Comparison of ENCODE assay signal across 8 cellular contexts in genomic region chr6:37137201-37137880, GRCh38. TPM values are rescaled to one million over a fixed set of nuclear protein-coding genes. Genes with fewer than 3 reads are reported as not detected.
DNase-seq lines count a peak whose midpoint lies in the region; ATAC-seq and TF ChIP-seq lines count a peak whose summit lies in the region.
"Had no signal": no experiment of that assay in that cellular context is flagged by ENCODE, and none has a peak within 500 bp of the region (broad histone marks: within the 10 kb centered on the region; RNA-seq: fewer than 3 reads in every experiment).

No MANE protein-coding gene starts in this region.

- CTCF ChIA-PET in T-cell (lab: Charles Lee) = no interaction called here

- H3K9me3 ChIP-seq in ectodermal cell (ENCODE audit: control insufficient read depth, low read length) (no peaks in the 10 kb centered on the region), mucosa of descending colon (no peaks in the 10 kb centered on the region), upper lobe of left lung (no peaks in the 10 kb centered on the region)

- intact Hi-C loops in mucosa of descending colon (cut with DNase I, micrococcal nuclease) = no loop called here

- TF ChIP-seq EP300 in upper lobe of left lung (IDR thresholded peaks at IDR 0.05) = no peak

- H3K4me3 ChIP-seq in H7 (ENCODE audit: insufficient read depth, low read depth, low read length) (peak overlapping the region; percentile 73), ectodermal cell (ENCODE audit: insufficient read depth, low read depth, low read length) (peak overlapping the region; percentile 24), mucosa of descending colon (no peak overlapping the region), upper lobe of left lung (no peak overlapping the region)

- POLR2A ChIA-PET in T-cell (lab: Charles Lee) = no interaction called here

- TF ChIP-seq CTCF in mucosa of descending colon (IDR thresholded peaks at IDR 0.05) (no peak), upper lobe of left lung (IDR thresholded peaks at IDR 0.05) (no peak)

- no peaks in the 10 kb centered on the region for H3K9me3 Mint-ChIP-seq in T-cell
- H3K9me3 Mint-ChIP-seq: activated naive CD8-positive, alpha-beta T cell treated with anti-CD3 and anti-CD28 coated beads, Interleukin-2, amount 10 ng/mL, durations not matched to agents 7 days and 5 days had no signal

- H3K36me3 ChIP-seq in H7 (replicated peaks; ENCODE audit: control insufficient read depth, insufficient read depth, low read length) (no peaks in the 10 kb centered on the region; the same call in 1 of the 2 replicates), ectodermal cell (ENCODE audit: control insufficient read depth, insufficient read depth, low read length) (no peaks in the 10 kb centered on the region), mucosa of descending colon (ENCODE audit: low read depth) (no peaks in the 10 kb centered on the region), upper lobe of left lung (no peaks in the 10 kb centered on the region)

- H3K4me1 ChIP-seq in ectodermal cell (ENCODE audit: control insufficient read depth, insufficient read depth, low read length) (peaks cover 22% of the 10 kb centered on the region), mucosa of descending colon (ENCODE audit: low read depth) (peaks cover 27% of the 10 kb centered on the region), upper lobe of left lung (peaks cover 24 to 41% (median 31%) of the 10 kb centered on the region in 4 donors)

- H3K4me1 Mint-ChIP-seq in T-cell = peaks cover 8 to 47% (median 29%) of the 10 kb centered on the region in 3 donors

- ATAC-seq in T-cell (replicated peaks in 1 of 4) (peak in 2 of 4 experiments; percentile 21 to 62), mucosa of descending colon (peak; percentile 8), upper lobe of left lung (ENCODE audit: low FRiP score in 2 of 2) (peak; percentile 37 to 86)

- H3K36me3 Mint-ChIP-seq in T-cell = no peaks in the 10 kb centered on the region
- H3K36me3 Mint-ChIP-seq: activated naive CD8-positive, alpha-beta T cell treated with anti-CD3 and anti-CD28 coated beads, Interleukin-2, amount 10 ng/mL, durations not matched to agents 7 days and 5 days had no signal

- DNase-seq in H7 = peak; percentile 86
- peak in 13 of 34 experiments; percentile 0 to 37 (median 19) for DNase-seq in T-cell
- DNase-seq in mucosa of descending colon = no peak
- DNase-seq in upper lobe of left lung = no peak
- no peak for DNase-seq in globus pallidus (ENCODE audit: low spot score)
- DNase-seq in occipital lobe (lab: John Stamatoyannopoulos, UW) = no peak
- DNase-seq: activated naive CD8-positive, alpha-beta T cell treated with anti-CD3 and anti-CD28 coated beads, Interleukin-2, amount 10 ng/mL, durations not matched to agents 7 days and 5 days had no signal

- WGBS in ectodermal cell, 2 experiments = 0% methylated on average over 18 of the region's 18 CpGs
- 52 to 60% methylated on average over 18 of the region's 18 CpGs for WGBS in upper lobe of left lung, 2 donors

- peak overlapping the region; percentile 78 to 81 for H3K27ac Mint-ChIP-seq in T-cell
- H3K27ac Mint-ChIP-seq: activated naive CD8-positive, alpha-beta T cell treated with anti-CD3 and anti-CD28 coated beads, Interleukin-2, amount 10 ng/mL, durations not matched to agents 7 days and 5 days had no signal

- H3K27ac ChIP-seq in ectodermal cell (ENCODE audit: insufficient read depth, low read depth, low read length, poor library complexity, severe bottlenecking) (peak overlapping the region; percentile 97), upper lobe of left lung (peak overlapping the region in 2 of 4 donors; percentile 11 to 77)

- no peak for TF ChIP-seq POLR2A in upper lobe of left lung (IDR thresholded peaks at IDR 0.05)

- H3K27me3 Mint-ChIP-seq in T-cell = no peaks in the 10 kb centered on the region
- H3K27me3 Mint-ChIP-seq: activated naive CD8-positive, alpha-beta T cell treated with anti-CD3 and anti-CD28 coated beads, Interleukin-2, amount 10 ng/mL, durations not matched to agents 7 days and 5 days had no signal

- H3K27me3 ChIP-seq in H7 (ENCODE audit: control insufficient read depth, insufficient read depth, low read length) = no peaks in the 10 kb centered on the region
- no peaks in the 10 kb centered on the region for H3K27me3 ChIP-seq in ectodermal cell (ENCODE audit: control insufficient read depth, insufficient read depth, low read length, poor library complexity, severe bottlenecking)
- no peaks in the 10 kb centered on the region for H3K27me3 ChIP-seq in upper lobe of left lung

- peak overlapping the region in 2 of 3 donors; percentile 5 to 32 for H3K4me3 Mint-ChIP-seq in T-cell
- H3K4me3 Mint-ChIP-seq: activated naive CD8-positive, alpha-beta T cell treated with anti-CD3 and anti-CD28 coated beads, Interleukin-2, amount 10 ng/mL, durations not matched to agents 7 days and 5 days had no signal

RNA-seq across cellular contexts. Expression of gene PIM1, which starts 32.6 kb away (rescaled TPM):
- total RNA-seq in H7 (2014; rRNA removed; shearing (Covaris generic)) = 89.7 and 93.6 TPM in 2 replicates
- total RNA-seq in T-cell (100 to 1,000 TPM; 225 to 334 (median 313) TPM), mucosa of descending colon (10 to 100 TPM; 36.9 to 84.1 (median 56.0) TPM), upper lobe of left lung (10 to 100 TPM; 26.9 to 80.9 (median 36.0) TPM), occipital lobe (22.8 TPM)
- 26.3 TPM for polyA plus RNA-seq in ectodermal cell (2013, experiment 1 of 4)
- polyA plus RNA-seq in ectodermal cell (2013, experiment 2 of 4) = 22.9 TPM
- 20.6 TPM for polyA plus RNA-seq in ectodermal cell (2013, experiment 3 of 4)
- 18.8 TPM for polyA plus RNA-seq in ectodermal cell (2013, experiment 4 of 4)

Comparison
In these comparisons a context has a peak if more than half of its experiments do, and no peak if none do; other contexts are left out.
1. H3K4me3 ChIP-seq: peak in H7 (single experiment) and ectodermal cell (single experiment); none in mucosa of descending colon (single experiment) and upper lobe of left lung (0 of 4).